ENCODE assay signal across 8 cellular contexts in the genomic region with DNA sequence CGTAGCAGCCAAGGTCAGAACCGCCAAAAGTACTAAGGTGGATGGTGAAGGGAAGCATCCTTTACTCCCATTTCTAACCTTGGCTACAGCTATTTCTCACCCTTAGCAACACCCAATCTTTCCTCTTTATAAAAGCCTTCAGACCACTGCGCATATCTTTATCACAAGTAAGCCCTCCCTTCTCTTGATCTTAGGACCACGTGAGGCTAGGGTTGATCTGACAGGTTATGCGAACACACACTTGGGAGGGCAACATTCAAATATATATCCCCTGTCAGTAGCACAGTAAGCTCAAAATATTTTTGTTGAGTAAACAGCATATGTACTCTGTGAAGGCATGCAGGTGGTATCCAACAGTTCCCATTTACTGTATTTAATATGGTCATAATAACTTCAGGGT. TPM values are rescaled to one million over a fixed set of nuclear protein-coding genes. Genes with fewer than 3 reads are reported as not detected.
DNase-seq lines count a peak whose midpoint lies in the region; ATAC-seq, FAIRE-seq and TF ChIP-seq lines count a peak whose summit lies in the region.

No MANE protein-coding gene starts in this region.

- H3K9me2 ChIP-seq in DOHH2 (replicated peaks; ENCODE audit: control insufficient read depth, low read length), result no peaks in the 10 kb centered on the region

- no peak overlapping the region for H3K23ac ChIP-seq in H1 (ENCODE audit: insufficient read length)
- no peak overlapping the region for H3K23ac ChIP-seq in trophoblast cell (ENCODE audit: low read length)

- peaks cover 7% of the 10 kb centered on the region; the same call in 1 of the 2 replicates for H3K27me3 ChIP-seq in DOHH2 (ENCODE audit: control insufficient read depth, low read length)
- no peaks in the 10 kb centered on the region for H3K27me3 ChIP-seq in H1 (replicated peaks in 1 of 4; ENCODE audit: control insufficient read depth in 3 of 4, extremely low read depth in 1 of 4, insufficient read depth in 3 of 4, low read length in 3 of 4)
- H3K27me3 ChIP-seq in trophoblast cell (ENCODE audit: insufficient read depth, low read length), result no peaks in the 10 kb centered on the region

- TF ChIP-seq RAD21 in H1 (IDR thresholded peaks at IDR 0.05 in 1 of 2, conservative IDR thresholded peaks at IDR 0.05 in 1 of 2; ENCODE audit: low read depth in 2 of 2, low read length in 2 of 2), result no peak

- no peak for FAIRE-seq in H1 (lab: Jason Lieb, UNC)

- peak overlapping the region; percentile 4 for H2BK12ac ChIP-seq in H1 (ENCODE audit: low read depth, low read length)
- no peak overlapping the region for H2BK12ac ChIP-seq in trophoblast cell (ENCODE audit: low read length)

- H2BK120ac ChIP-seq in H1 (replicated peaks; ENCODE audit: low read depth, low read length), result peak overlapping the region; percentile 2
- H2BK120ac ChIP-seq in trophoblast cell (ENCODE audit: insufficient read depth, low read length, poor library complexity), result no peak overlapping the region

- TF ChIP-seq CTCF in DOHH2 (IDR thresholded peaks at IDR 0.05; ENCODE audit: low read depth, low read length, poor library complexity, severe bottlenecking) (no peak), H1 (IDR thresholded peaks at IDR 0.05; ENCODE audit: control extremely low read depth in 1 of 3, insufficient read depth in 1 of 3, low read depth in 1 of 3, low read length in 3 of 3) (no peak)

- 0 out of 2 replicates have a peak overlapping the region, but pooled peaks have one; percentile 59 for H2AFZ ChIP-seq in H1 (ENCODE audit: low read length)
- H2AFZ ChIP-seq in trophoblast cell (ENCODE audit: insufficient read depth, low read length, poor library complexity), result no peak overlapping the region

- H3K56ac ChIP-seq in H1 (replicated peaks; ENCODE audit: insufficient read length, low read depth, low read length), result no peak overlapping the region

- H4K91ac ChIP-seq in H1 (replicated peaks; ENCODE audit: insufficient read length, low read length), result no peak overlapping the region
- H4K91ac ChIP-seq in trophoblast cell (ENCODE audit: low read depth, low read length), result no peak overlapping the region

- peak overlapping the region; percentile 90 for H3K4me2 ChIP-seq in DOHH2 (ENCODE audit: low read length)
- H3K4me2 ChIP-seq in H1 (ENCODE audit: insufficient read depth in 1 of 2, low read depth in 2 of 2, low read length in 2 of 2), result peak overlapping the region; percentile 61 to 80
- peak overlapping the region; percentile 83 for H3K4me2 ChIP-seq in trophoblast cell (ENCODE audit: low read length)

- no peak for TF ChIP-seq POLR2A in H1 (IDR thresholded peaks at IDR 0.05; ENCODE audit: control extremely low read depth in 1 of 2, low read depth in 2 of 2, low read length in 2 of 2)

- CTCF ChIA-PET in H1 (lab: Charles Lee; ENCODE audit: partially characterized antibody), result interaction anchor here (0.7 to 2.0 kb wide), 5 partner anchors 18 to 84 kb away, joined by 3 to 6 read pairs (median 4); no protein-coding TSS in a partner anchor

- H4K8ac ChIP-seq in H1 (ENCODE audit: extremely low read depth, insufficient read depth, low read length) (no peak overlapping the region), trophoblast cell (ENCODE audit: low read depth, low read length) (no peak overlapping the region)

- H2BK5ac ChIP-seq in H1 (ENCODE audit: low read depth, low read length), result 0 out of 2 replicates have a peak overlapping the region, but pooled peaks have one; percentile 3
- no peak overlapping the region for H2BK5ac ChIP-seq in trophoblast cell (ENCODE audit: low read depth, low read length, poor library complexity)

- H2BK15ac ChIP-seq in H1 (ENCODE audit: low read length), result peak overlapping the region; percentile 40; the same call in 1 of the 2 replicates

- POLR2A ChIA-PET in H1 (lab: Charles Lee; ENCODE audit: partially characterized antibody), result interaction anchor here (0.7 to 3.1 kb wide), 5 partner anchors 10 to 531 kb away, joined by 3 to 17 read pairs (median 4); no protein-coding TSS in a partner anchor

- ATAC-seq in GM19467 (IDR thresholded peaks at IDR 0.05; ENCODE audit: unreplicated experiment), result no peak

- H3K23me2 ChIP-seq in H1 (ENCODE audit: low read depth, low read length), result peaks cover 10% of the 10 kb centered on the region; the same call in 1 of the 2 replicates

- DNase-seq in NCI-H82 (lab: John Stamatoyannopoulos, UW), result peak; percentile 20
- DNase-seq in H1 (ENCODE audit: low read depth in 1 of 2, low spot score in 2 of 2), result no peak
- DNase-seq in trophoblast cell, result no peak
- no peak for DNase-seq in iPS-NIHi11 (ENCODE audit: low spot score)
- no peak for DNase-seq in AG08396 (ENCODE audit: low spot score)
- no peak for DNase-seq in putamen (ENCODE audit: low spot score)

- peaks cover 25% of the 10 kb centered on the region for H3F3A ChIP-seq in DOHH2 (ENCODE audit: control insufficient read depth, insufficient read depth)

- TF ChIP-seq EP300 in H1 (IDR thresholded peaks at IDR 0.05; ENCODE audit: borderline replicate concordance in 1 of 2, low read depth in 2 of 2, low read length in 2 of 2), result no peak

- peak overlapping the region; percentile 70 for H3K27ac ChIP-seq in DOHH2 (ENCODE audit: low read depth, low read length)
- no peak overlapping the region for H3K27ac ChIP-seq in H1 (ENCODE audit: low read depth, low read length)
- peak overlapping the region; percentile 92 for H3K27ac ChIP-seq in trophoblast cell (ENCODE audit: low read depth, low read length)

- H3K4me1 ChIP-seq in DOHH2 (ENCODE audit: control insufficient read depth, low read length) (peaks cover 43% of the 10 kb centered on the region), H1 (replicated peaks in 1 of 4; ENCODE audit: control insufficient read depth in 3 of 4, insufficient read depth in 4 of 4, low read length in 3 of 4) (peaks cover 4 to 14% (median 9%) of the 10 kb centered on the region in 4 experiments; a peak in 6 of 7 replicates), trophoblast cell (ENCODE audit: control insufficient read depth in 1 of 2, insufficient read depth in 2 of 2, low read length in 2 of 2) (peaks cover 2 to 6% of the 10 kb centered on the region in 2 experiments)

- H3K14ac ChIP-seq in H1 (ENCODE audit: insufficient read length), result no peak overlapping the region
- no peak overlapping the region for H3K14ac ChIP-seq in trophoblast cell (ENCODE audit: low read length)

- H3K79me2 ChIP-seq in DOHH2 (ENCODE audit: control insufficient read depth, low read length), result peaks cover 7% of the 10 kb centered on the region
- 0 out of 4 replicates have a peak, but pooled peaks cover 0 to 6% of the 10 kb centered on the region in 2 experiments for H3K79me2 ChIP-seq in H1 (ENCODE audit: control insufficient read depth in 1 of 2, insufficient read depth in 2 of 2, low read length in 2 of 2)
- H3K79me2 ChIP-seq in trophoblast cell (ENCODE audit: control insufficient read depth, insufficient read depth, low read length, poor library complexity), result peaks cover 4% of the 10 kb centered on the region

- H3K36me3 ChIP-seq in DOHH2 (ENCODE audit: control insufficient read depth, low read length) (no peaks in the 10 kb centered on the region), H1 (ENCODE audit: control insufficient read depth in 2 of 4, insufficient read depth in 4 of 4, low read length in 3 of 4) (no peaks in the 10 kb centered on the region; a peak in 1 of 8 replicates), trophoblast cell (ENCODE audit: control insufficient read depth in 1 of 2, insufficient read depth in 2 of 2, low read length in 2 of 2) (no peaks in the 10 kb centered on the region)

- H4K20me1 ChIP-seq in DOHH2 (ENCODE audit: control insufficient read depth, insufficient read depth, low read depth, low read length) (no peaks in the 10 kb centered on the region), H1 (replicated peaks in 1 of 2; ENCODE audit: control insufficient read depth in 1 of 2, insufficient read depth in 2 of 2, low read length in 2 of 2) (no peaks in the 10 kb centered on the region)

- no peak overlapping the region for H3K9ac ChIP-seq in H1 (replicated peaks in 1 of 4; ENCODE audit: extremely low read depth in 1 of 4, low read depth in 3 of 4, low read length in 3 of 4)
- no peak overlapping the region for H3K9ac ChIP-seq in trophoblast cell (ENCODE audit: low read length)

- H3K18ac ChIP-seq in H1 (ENCODE audit: extremely low read depth, low read length), result no peak overlapping the region
- H3K18ac ChIP-seq in trophoblast cell (ENCODE audit: low read length), result no peak overlapping the region

- H2AK5ac ChIP-seq in H1 (ENCODE audit: low read depth, low read length) (no peak overlapping the region), trophoblast cell (ENCODE audit: low read length) (no peak overlapping the region)

- no peak overlapping the region for H2BK20ac ChIP-seq in H1 (ENCODE audit: low read length)

- H3K9me3 ChIP-seq in DOHH2 (ENCODE audit: control insufficient read depth, insufficient read depth, low read length) (no peaks in the 10 kb centered on the region), H1 (ENCODE audit: insufficient read depth in 2 of 2, low read depth in 1 of 2, low read length in 1 of 2) (no peaks in the 10 kb centered on the region), trophoblast cell (ENCODE audit: insufficient read depth, low read depth, low read length) (no peaks in the 10 kb centered on the region)

- H4K12ac ChIP-seq in trophoblast cell (ENCODE audit: low read depth, low read length), result no peak overlapping the region

- H4K5ac ChIP-seq in H1 (ENCODE audit: insufficient read length, low read depth, low read length), result no peak overlapping the region

- no peaks in the 10 kb centered on the region for H3K79me1 ChIP-seq in H1 (ENCODE audit: low read depth, low read length)
- peaks cover 9% of the 10 kb centered on the region for H3K79me1 ChIP-seq in trophoblast cell (ENCODE audit: low read length)

- H3K4me3 ChIP-seq in DOHH2 (ENCODE audit: low read length) (peak overlapping the region; percentile 83), H1 (ENCODE audit: extremely low read depth in 1 of 4, insufficient read depth in 2 of 4, low read depth in 3 of 4, low read length in 4 of 4) (peak overlapping the region; percentile 42 to 87 (median 72); a peak in 5 of 8 replicates), trophoblast cell (ENCODE audit: low read depth, low read length) (no peak overlapping the region)

- 44% methylated on average over 5 of the region's 5 CpGs; no CpG with 5 or more reads in 1 of the 2 experiments for WGBS in H1 (ENCODE audit: extremely low coverage in 1 of 2, insufficient coverage in 1 of 2, insufficient read length in 1 of 2, insufficient replicate concordance in 2 of 2, low coverage in 1 of 2, low lambda C conversion rate in 2 of 2, missing lambda C conversion rate in 1 of 2), 2 experiments
- no CpG with 5 or more reads among the region's 5 CpGs for WGBS in trophoblast cell (ENCODE audit: extremely low coverage, insufficient coverage, insufficient read length)

- H3K4ac ChIP-seq in H1 (replicated peaks; ENCODE audit: insufficient read length, low read depth, low read length), result peak overlapping the region; percentile 4
- no peak overlapping the region for H3K4ac ChIP-seq in trophoblast cell (ENCODE audit: low read depth, low read length)

RNA-seq across cellular contexts. Expression of a gene that starts 1.5 kb away (rescaled TPM):
- 13.7 and 13.9 TPM in 2 replicates for total RNA-seq in H1 (2021; fragmentation: NEBNext Ultra II Directional; extraction: Animal tissue kit (Norgen Biotek cat#: 25700))
- polyA plus RNA-seq in H1 (2011; rRNA removed), result 5.0 and 6.4 TPM in 2 replicates
- 6.4 TPM for polyA plus RNA-seq in H1 (2011; cell fraction: cytosol; rRNA removed)
- polyA plus RNA-seq in H1 (2011; cell fraction: nucleus; rRNA removed), result 5.1 TPM
- 5.5 to 8.2 TPM (median 7.1 TPM) in 4 replicates for polyA plus RNA-seq in H1 (2012, experiment 1 of 2)
- 4.5 TPM for polyA plus RNA-seq in H1 (2012, experiment 2 of 2)
- polyA plus RNA-seq in H1 (2013, experiment 1 of 2), result 10.8 TPM
- polyA plus RNA-seq in H1 (2013, experiment 2 of 2), result 12.0 TPM
- 14.4 and 15.2 TPM in 2 replicates for polyA minus RNA-seq in H1 (2011; rRNA and poly(A)+ RNA removed)
- 6.8 TPM for polyA minus RNA-seq in H1 (2011; cell fraction: cytosol; rRNA and poly(A)+ RNA removed)
- polyA minus RNA-seq in H1 (2011; cell fraction: nucleus; rRNA and poly(A)+ RNA removed), result 11.0 TPM
- polyA plus RNA-seq in trophoblast cell (2013), result 11.9 and 12.0 TPM in 2 replicates
